1 cellular context compared by ENCODE assay signal in the genomic region with DNA sequence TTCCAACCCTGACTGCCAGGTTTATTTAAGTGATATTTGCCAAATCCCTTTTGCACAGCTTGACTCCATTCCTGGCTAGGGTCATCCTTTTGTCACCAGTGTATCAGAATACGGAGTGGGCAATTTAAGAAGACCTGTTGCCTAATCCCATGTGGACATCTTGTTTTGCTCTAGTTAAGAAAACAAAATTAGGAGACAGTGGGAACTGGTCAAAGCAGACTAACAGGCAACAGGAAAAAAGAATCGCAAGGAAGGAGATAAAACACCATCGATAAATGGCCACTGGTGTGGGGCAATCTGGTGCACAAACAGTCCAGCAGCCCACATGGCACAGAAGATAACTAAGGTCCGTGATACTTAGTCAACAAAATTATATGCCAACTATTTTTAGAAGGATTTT.
TF ChIP-seq lines count a peak whose summit lies in the region.

No MANE protein-coding gene starts in this region.

TF ChIP-seq in HepG2, 621 proteins besides CTCF, POLR2A, EP300 and RAD21 (continued from another document):
- TF ChIP-seq ZNF20 (CRISPR knock-in tag; IDR thresholded peaks at IDR 0.05) (no peak), ZNF24 (IDR thresholded peaks at IDR 0.05) (no peak), ZNF713 (CRISPR knock-in tag; IDR thresholded peaks at IDR 0.05) (no peak)
- TF ChIP-seq, protein P1, sequence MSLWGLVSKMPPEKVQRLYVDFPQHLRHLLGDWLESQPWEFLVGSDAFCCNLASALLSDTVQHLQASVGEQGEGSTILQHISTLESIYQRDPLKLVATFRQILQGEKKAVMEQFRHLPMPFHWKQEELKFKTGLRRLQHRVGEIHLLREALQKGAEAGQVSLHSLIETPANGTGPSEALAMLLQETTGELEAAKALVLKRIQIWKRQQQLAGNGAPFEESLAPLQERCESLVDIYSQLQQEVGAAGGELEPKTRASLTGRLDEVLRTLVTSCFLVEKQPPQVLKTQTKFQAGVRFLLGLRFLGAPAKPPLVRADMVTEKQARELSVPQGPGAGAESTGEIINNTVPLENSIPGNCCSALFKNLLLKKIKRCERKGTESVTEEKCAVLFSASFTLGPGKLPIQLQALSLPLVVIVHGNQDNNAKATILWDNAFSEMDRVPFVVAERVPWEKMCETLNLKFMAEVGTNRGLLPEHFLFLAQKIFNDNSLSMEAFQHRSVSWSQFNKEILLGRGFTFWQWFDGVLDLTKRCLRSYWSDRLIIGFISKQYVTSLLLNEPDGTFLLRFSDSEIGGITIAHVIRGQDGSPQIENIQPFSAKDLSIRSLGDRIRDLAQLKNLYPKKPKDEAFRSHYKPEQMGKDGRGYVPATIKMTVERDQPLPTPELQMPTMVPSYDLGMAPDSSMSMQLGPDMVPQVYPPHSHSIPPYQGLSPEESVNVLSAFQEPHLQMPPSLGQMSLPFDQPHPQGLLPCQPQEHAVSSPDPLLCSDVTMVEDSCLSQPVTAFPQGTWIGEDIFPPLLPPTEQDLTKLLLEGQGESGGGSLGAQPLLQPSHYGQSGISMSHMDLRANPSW (CRISPR knock-in tag; IDR thresholded peaks at IDR 0.05; ENCODE audit: borderline replicate concordance), result no peak
TF ChIP-seq in HepG2: peak in this region for 0.
